ENCODE assay signal across 13 cellular contexts in the genomic region with DNA sequence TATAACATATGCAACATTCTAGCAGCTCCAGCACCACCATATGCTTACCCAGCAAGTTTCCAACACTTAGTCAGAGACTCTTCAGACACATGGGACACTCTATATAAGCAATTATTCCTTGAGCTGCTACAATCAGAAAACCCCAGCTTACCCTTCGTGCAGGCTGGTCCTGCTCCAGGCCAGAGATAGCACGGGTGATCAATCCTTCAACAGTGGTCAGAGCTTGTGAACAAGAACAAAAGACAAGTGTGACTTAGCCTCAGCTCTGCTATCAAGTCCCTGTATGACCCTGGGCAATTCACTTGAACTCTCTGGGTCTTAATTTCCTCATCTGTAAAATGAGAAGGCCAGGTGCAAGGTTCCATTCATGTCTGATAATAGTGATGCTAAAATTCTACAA. TPM values are rescaled to one million over a fixed set of nuclear protein-coding genes. Genes with fewer than 3 reads are reported as not detected.
DNase-seq lines count a peak whose midpoint lies in the region; ATAC-seq, FAIRE-seq and TF ChIP-seq lines count a peak whose summit lies in the region.
"Had no signal": no experiment of that assay in that cellular context is flagged by ENCODE, and none has a peak within 500 bp of the region (broad histone marks: within the 10 kb centered on the region; RNA-seq: fewer than 3 reads in every experiment).

No MANE protein-coding gene starts in this region.

- intact Hi-C loops in left ventricle myocardium inferior (cut with micrococcal nuclease) (loop anchor here (5.0 kb wide), 1 partner anchor 321 kb away; no protein-coding TSS in a partner anchor), heart right ventricle (cut with DNase I) (loop anchor here in 4 of 10 donors (5.0 kb wide), 2 partner anchors 441 to 446 kb away; a partner anchor contains a TSS)

- ATAC-seq in heart right ventricle (no peak), HG03139 (IDR thresholded peaks at IDR 0.05; ENCODE audit: unreplicated experiment) (no peak)
- ATAC-seq: right cardiac atrium had no signal

- H3K27ac ChIP-seq in left ventricle myocardium inferior (replicated peaks) (no peak overlapping the region), heart right ventricle (no peak overlapping the region), SU-DHL-6 (ENCODE audit: low read depth, low read length) (no peak overlapping the region), hepatocyte (no peak overlapping the region)

- H3F3A ChIP-seq in SU-DHL-6 (ENCODE audit: insufficient read depth): no peaks in the 10 kb centered on the region

- H3K9ac ChIP-seq in SU-DHL-6 (ENCODE audit: low read length): no peak overlapping the region

- WGBS in heart right ventricle, 2 donors: 80 to 87% methylated on average over 2 of the region's 2 CpGs
- 90% methylated on average over 2 of the region's 2 CpGs for WGBS in hepatocyte (ENCODE audit: low lambda C conversion rate, missing lambda C conversion rate)

- peaks cover 30% of the 10 kb centered on the region for H3K79me2 ChIP-seq in SU-DHL-6 (ENCODE audit: insufficient read depth, low read length)
- peaks cover 16% of the 10 kb centered on the region for H3K79me2 ChIP-seq in hepatocyte

- H4K20me1 ChIP-seq in SU-DHL-6 (ENCODE audit: low read depth, low read length) (no peaks in the 10 kb centered on the region), hepatocyte (ENCODE audit: insufficient read depth, poor library complexity, severe bottlenecking) (no peaks in the 10 kb centered on the region)

- no peaks in the 10 kb centered on the region for H3K9me2 ChIP-seq in SU-DHL-6 (replicated peaks; ENCODE audit: insufficient read depth, low read length)
- H3K9me2 ChIP-seq in hepatocyte (replicated peaks; ENCODE audit: insufficient read depth): no peaks in the 10 kb centered on the region

- peaks cover 54% of the 10 kb centered on the region for H3K36me3 ChIP-seq in left ventricle myocardium inferior
- peaks cover 0 to 54% (median 39%) of the 10 kb centered on the region in 9 donors for H3K36me3 ChIP-seq in heart right ventricle
- H3K36me3 ChIP-seq in SU-DHL-6 (ENCODE audit: low read length): peaks cover 24% of the 10 kb centered on the region
- no peaks in the 10 kb centered on the region for H3K36me3 ChIP-seq in hepatocyte (replicated peaks; ENCODE audit: insufficient read depth, low read depth)

- peak overlapping the region; percentile 85 for H3K4me3 ChIP-seq in left ventricle myocardium inferior
- peak overlapping the region in 4 of 10 donors; percentile 84 to 97 (median 92) for H3K4me3 ChIP-seq in heart right ventricle
- no peak overlapping the region for H3K4me3 ChIP-seq in SU-DHL-6 (ENCODE audit: insufficient read depth, low read length, poor library complexity, severe bottlenecking)
- H3K4me3 ChIP-seq in hepatocyte: no peak overlapping the region

- H3K4me2 ChIP-seq in SU-DHL-6 (ENCODE audit: low read depth, low read length, poor library complexity, severe bottlenecking): peak overlapping the region; percentile 67
- peak overlapping the region; percentile 90 for H3K4me2 ChIP-seq in hepatocyte

- H3K4me1 ChIP-seq in left ventricle myocardium inferior (peaks cover 29% of the 10 kb centered on the region), heart right ventricle (peaks cover 4 to 32% (median 21%) of the 10 kb centered on the region in 9 donors), hepatocyte (ENCODE audit: insufficient read depth) (peaks cover 12% of the 10 kb centered on the region)

- FAIRE-seq in urothelium cell line (lab: Jason Lieb, UNC): no peak

- TF ChIP-seq CTCF in left ventricle myocardium inferior (IDR thresholded peaks at IDR 0.05; ENCODE audit: borderline replicate concordance): no peak
- TF ChIP-seq CTCF in heart right ventricle (IDR thresholded peaks at IDR 0.05): no peak
- no peak for TF ChIP-seq CTCF in SU-DHL-6 (IDR thresholded peaks at IDR 0.05; ENCODE audit: insufficient read depth, low read length, poor library complexity, severe bottlenecking)
- no peak for TF ChIP-seq CTCF in hepatocyte (IDR thresholded peaks at IDR 0.05; ENCODE audit: poor library complexity)

- H2AFZ ChIP-seq in SU-DHL-6 (ENCODE audit: low read depth, low read length, severe bottlenecking): no peak overlapping the region
- no peak overlapping the region for H2AFZ ChIP-seq in hepatocyte

- H3K9me3 ChIP-seq in left ventricle myocardium inferior (replicated peaks) (no peaks in the 10 kb centered on the region), heart right ventricle (no peaks in the 10 kb centered on the region), SU-DHL-6 (ENCODE audit: insufficient read depth, low read length) (no peaks in the 10 kb centered on the region), hepatocyte (ENCODE audit: low read depth) (no peaks in the 10 kb centered on the region)
- H3K9me3 ChIP-seq: HAP-1 had no signal

- H3K27me3 ChIP-seq in left ventricle myocardium inferior (ENCODE audit: low read depth): no peaks in the 10 kb centered on the region
- no peaks in the 10 kb centered on the region for H3K27me3 ChIP-seq in heart right ventricle
- H3K27me3 ChIP-seq in SU-DHL-6 (ENCODE audit: low read length): no peaks in the 10 kb centered on the region
- no peaks in the 10 kb centered on the region for H3K27me3 ChIP-seq in hepatocyte

- DNase-seq in left ventricle myocardium inferior (no peak), heart right ventricle (no peak), hepatocyte (ENCODE audit: low spot score) (no peak), urothelium cell line (ENCODE audit: low spot score) (no peak), NCI-H146 treated with DMSO at 0.1 percent for 48 hours (lab: John Stamatoyannopoulos, UW; ENCODE audit: unreplicated experiment) (no peak), HK-2 (ENCODE audit: unreplicated experiment) (no peak)
- DNase-seq: activated CD8-positive, alpha-beta memory T cell treated with anti-CD3 and anti-CD28 coated beads, Interleukin-2, amount 50 U/mL, for 4 hours; NCI-H748 treated with DMSO at 0.1 percent for 48 hours; right cardiac atrium had no signal

RNA-seq across cellular contexts. Expression of a gene that starts 1.5 kb away (rescaled TPM):
- 26.4 TPM for total RNA-seq in left ventricle myocardium inferior
- total RNA-seq in heart right ventricle: 10 to 100 TPM; 17.3 to 32.9 (median 22.6) TPM
- polyA plus RNA-seq in heart right ventricle: 10 to 100 TPM in 1 of 2 donors, 1 to 10 TPM in 1; 5.5 to 44.7 TPM
- total RNA-seq in hepatocyte: 38.3 and 38.6 TPM in 2 replicates
- 50.1 and 53.3 TPM in 2 replicates for polyA plus RNA-seq in hepatocyte

RNA-seq across cellular contexts. Expression of a gene that starts 5.3 kb away (rescaled TPM):
- not detected for total RNA-seq in left ventricle myocardium inferior
- not detected for total RNA-seq in heart right ventricle
- not detected for polyA plus RNA-seq in heart right ventricle
- total RNA-seq in hepatocyte: 16.3 and 20.3 TPM in 2 replicates
- 13.4 and 14.6 TPM in 2 replicates for polyA plus RNA-seq in hepatocyte
- total RNA-seq: right cardiac atrium had no signal
- polyA plus RNA-seq: BJ, right cardiac atrium had no signal

RNA-seq across cellular contexts. Expression of a gene that starts 13.6 kb away (rescaled TPM):
- total RNA-seq in left ventricle myocardium inferior (7.1 TPM), heart right ventricle (1 to 10 TPM; 6.1 to 9.2 (median 7.0) TPM), hepatocyte (11.8 and 12.6 TPM in 2 replicates)
- polyA plus RNA-seq in heart right ventricle (1 to 10 TPM; 6.3 to 7.1 TPM), hepatocyte (9.9 and 11.1 TPM in 2 replicates)

RNA-seq across cellular contexts. Expression of a gene that starts 36.7 kb away (rescaled TPM):
- total RNA-seq in left ventricle myocardium inferior (not detected), heart right ventricle (under 1 TPM in 2 of 10 donors, not detected in 8; 0.26 to 0.28 TPM), hepatocyte (1,055 and 1,133 TPM in 2 replicates)
- polyA plus RNA-seq in heart right ventricle (under 1 TPM in 1 of 2 donors, not detected in 1; 0.75 TPM), hepatocyte (548 and 810 TPM in 2 replicates)
- total RNA-seq: right cardiac atrium had no signal
- polyA plus RNA-seq: BJ had no signal

RNA-seq across cellular contexts. Expression of a gene that starts 43.3 kb away (rescaled TPM):
- total RNA-seq in left ventricle myocardium inferior (not detected), heart right ventricle (under 1 TPM in 1 of 10 donors, not detected in 9; 0.64 TPM), hepatocyte (2,309 and 2,825 TPM in 2 replicates)
- polyA plus RNA-seq in heart right ventricle (under 1 TPM in 1 of 2 donors, not detected in 1; 0.12 TPM), hepatocyte (1,438 and 2,125 TPM in 2 replicates)
- polyA plus RNA-seq: BJ, right cardiac atrium had no signal

Comparison
In these comparisons a context has a peak if more than half of its experiments do, and no peak if none do; other contexts are left out.
1. RNA of a gene that starts 5.3 kb away (total RNA-seq): 16.3 to 20.3 TPM in hepatocyte; not detected in left ventricle myocardium inferior (single experiment) and not detected in heart right ventricle; every median in the first group is over 10 times any median in the second.